In the genomic region with DNA sequence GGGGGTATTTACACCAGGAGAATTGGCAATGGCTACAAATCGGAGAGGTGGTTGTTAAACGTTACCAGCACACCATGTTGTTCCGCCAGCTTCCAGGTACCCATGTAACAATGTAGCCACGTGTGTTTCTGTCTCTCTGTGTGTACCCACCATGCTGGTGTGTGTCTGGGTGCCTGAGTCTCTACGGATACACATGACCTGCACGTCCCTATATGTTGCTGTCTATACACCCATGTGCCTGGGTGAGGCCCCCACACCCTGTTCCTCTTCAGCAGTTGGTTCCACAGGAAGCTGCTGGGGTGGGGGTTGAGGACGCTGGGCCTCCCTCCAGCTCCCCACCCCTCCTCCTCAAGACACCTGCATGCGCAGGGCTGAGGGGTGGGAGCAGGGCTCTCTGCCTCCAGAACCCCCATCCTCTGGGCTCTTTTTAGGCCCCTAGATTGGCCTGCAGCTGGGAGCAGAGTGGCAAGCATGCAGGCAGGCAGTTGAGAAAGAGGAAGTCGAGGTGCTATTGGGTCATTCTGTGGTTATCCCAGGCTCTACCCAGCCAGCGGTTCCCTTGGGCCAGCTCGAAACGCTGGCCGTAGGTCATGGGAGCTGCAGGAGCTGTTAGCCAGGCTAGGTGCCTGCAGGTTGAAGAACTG, we compare ENCODE assay signal across 8 cellular contexts. TPM values are rescaled to one million over a fixed set of nuclear protein-coding genes. Genes with fewer than 3 reads are reported as not detected.
A peak's percentile ranks its signal among the peaks of the same experiment; 100 is the strongest.
DNase-seq lines count a peak whose midpoint lies in the region; ATAC-seq and TF ChIP-seq lines count a peak whose summit lies in the region.

A gene (plus strand): TSS at position 351 of the 644 bp plus-strand sequence. CDS start 13,954 bp downstream, outside the sequence.

- peak within 1 kb of the TSS; percentile 45; the same call in 1 of the 2 replicates for H3K4me3 ChIP-seq in GM08714 (ENCODE audit: low read length)

- ATAC-seq in activated naive CD4-positive, alpha-beta T cell treated with anti-CD3 and anti-CD28 coated beads, Interleukin-2, amount 50 U/mL, for 72 hours: peak; percentile 53 to 72
- ATAC-seq in left lobe of liver: peak; percentile 58

- peak; percentile 89 for TF ChIP-seq POLR2A in Raji (IDR thresholded peaks at IDR 0.05; ENCODE audit: insufficient read depth, low read depth, low read length)

- H3K27ac Mint-ChIP-seq in activated naive CD4-positive, alpha-beta T cell treated with anti-CD3 and anti-CD28 coated beads, Interleukin-2, amount 50 U/mL, for 72 hours: peak within 1 kb of the TSS; percentile 89 to 95
- peak within 1 kb of the TSS; percentile 92 for H3K27ac Mint-ChIP-seq in stimulated activated naive CD8-positive, alpha-beta T cell treated with anti-CD3 and anti-CD28 coated beads, Interleukin-15, Interleukin-2, amounts not matched to agents 100 ng/mL and 50 ng/mL, for 24 hours

- peaks cover 3 to 6% of the 10 kb centered on the region in 2 donors for H3K9me3 Mint-ChIP-seq in activated naive CD4-positive, alpha-beta T cell treated with anti-CD3 and anti-CD28 coated beads, Interleukin-2, amount 50 U/mL, for 72 hours
- H3K9me3 Mint-ChIP-seq in stimulated activated naive CD8-positive, alpha-beta T cell treated with anti-CD3 and anti-CD28 coated beads, Interleukin-15, Interleukin-2, amounts not matched to agents 100 ng/mL and 50 ng/mL, for 24 hours: peaks cover 6% of the 10 kb centered on the region

- H3K4me1 Mint-ChIP-seq in stimulated activated naive CD8-positive, alpha-beta T cell treated with anti-CD3 and anti-CD28 coated beads, Interleukin-15, Interleukin-2, amounts not matched to agents 100 ng/mL and 50 ng/mL, for 24 hours (ENCODE audit: low read depth): peaks cover 78% of the 10 kb centered on the region

- no peaks in the 10 kb centered on the region for H3K27me3 Mint-ChIP-seq in stimulated activated naive CD8-positive, alpha-beta T cell treated with anti-CD3 and anti-CD28 coated beads, Interleukin-15, Interleukin-2, amounts not matched to agents 100 ng/mL and 50 ng/mL, for 24 hours

- peak within 1 kb of the TSS; percentile 88 for H3K4me3 Mint-ChIP-seq in stimulated activated naive CD8-positive, alpha-beta T cell treated with anti-CD3 and anti-CD28 coated beads, Interleukin-15, Interleukin-2, amounts not matched to agents 100 ng/mL and 50 ng/mL, for 24 hours

- peak; percentile 45 to 61 for DNase-seq in activated naive CD4-positive, alpha-beta T cell treated with anti-CD3 and anti-CD28 coated beads, Interleukin-2, amount 50 U/mL, for 72 hours (ENCODE audit: low spot score in 2 of 2)
- DNase-seq in left lobe of liver (ENCODE audit: low spot score) (no peak), nucleus accumbens (lab: John Stamatoyannopoulos, UW) (no peak), NCI-H187 treated with DMSO at 0.1 percent for 48 hours (lab: John Stamatoyannopoulos, UW) (no peak), NCI-H1417 treated with DMSO at 0.1 percent for 48 hours (lab: John Stamatoyannopoulos, UW) (no peak)

- peaks cover 13 to 28% of the 10 kb centered on the region in 2 donors for H3K36me3 Mint-ChIP-seq in activated naive CD4-positive, alpha-beta T cell treated with anti-CD3 and anti-CD28 coated beads, Interleukin-2, amount 50 U/mL, for 72 hours
- peaks cover 15% of the 10 kb centered on the region for H3K36me3 Mint-ChIP-seq in stimulated activated naive CD8-positive, alpha-beta T cell treated with anti-CD3 and anti-CD28 coated beads, Interleukin-15, Interleukin-2, amounts not matched to agents 100 ng/mL and 50 ng/mL, for 24 hours (ENCODE audit: low read depth)

RNA-seq across cellular contexts. Expression of the gene that starts here (rescaled TPM):
- 10 to 100 TPM; 30.1 to 36.0 TPM for total RNA-seq in activated naive CD4-positive, alpha-beta T cell treated with anti-CD3 and anti-CD28 coated beads, Interleukin-2, amount 50 U/mL, for 72 hours
- total RNA-seq in left lobe of liver: 16.4 TPM

Comparison
In these comparisons a context has a peak if more than half of its experiments do, and no peak if none do; other contexts are left out.
1. DNase-seq: peak in activated naive CD4-positive, alpha-beta T cell treated with anti-CD3 and anti-CD28 coated beads, Interleukin-2, amount 50 U/mL, for 72 hours (2 of 2); none in left lobe of liver (single experiment), nucleus accumbens (0 of 56), NCI-H187 treated with DMSO at 0.1 percent for 48 hours (single experiment) and NCI-H1417 treated with DMSO at 0.1 percent for 48 hours (single experiment).